1 cellular context compared by ENCODE assay signal in the genomic region with DNA sequence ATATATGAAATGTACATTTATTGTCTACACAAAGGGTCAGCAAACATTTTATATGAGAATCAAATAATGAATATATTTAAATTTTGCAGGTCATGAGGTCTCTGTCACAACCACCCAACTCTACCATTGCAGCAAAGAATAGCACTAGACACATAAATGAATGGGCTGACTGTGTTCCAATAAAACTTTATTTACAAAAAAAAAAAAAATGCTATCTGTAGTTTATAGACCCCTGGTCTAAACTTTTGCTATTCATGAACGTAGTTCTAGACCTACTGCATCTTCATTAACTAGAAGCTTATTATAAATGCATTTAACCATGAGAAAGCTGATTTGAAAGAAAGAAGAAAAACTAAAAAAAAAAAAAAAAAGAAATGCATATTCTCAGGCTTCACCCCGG.
TF ChIP-seq lines count a peak whose summit lies in the region.

No MANE protein-coding gene starts in this region.

TF ChIP-seq in HepG2, 621 proteins besides CTCF, POLR2A, EP300 and RAD21 (continued from another document):
- TF ChIP-seq ZNF274 (CRISPR knock-in tag; IDR thresholded peaks at IDR 0.05) = no peak
